In genomic region chr12:132735496-132735895, GRCh38 we compare ENCODE assay signal across 21 cellular contexts.
"Had no signal": no experiment of that assay in that cellular context is flagged by ENCODE, and none has a peak within 500 bp of the region (broad histone marks: within the 10 kb centered on the region; RNA-seq: fewer than 3 reads in every experiment).

No MANE protein-coding gene starts in this region.

- H3K9me3 ChIP-seq: suprapubic skin, transverse colon, vagina had no signal

- DNase-seq: activated CD4-positive, alpha-beta T cell treated with anti-CD3 and anti-CD28 coated beads, Interleukin-2, amount 10 ng/mL, durations not matched to agents 24 days and 14 days; activated CD8-positive, alpha-beta T cell treated with anti-CD3 and anti-CD28 coated beads, Interleukin-2, amount 10 ng/mL, durations not matched to agents 7 days and 5 days; activated naive CD4-positive, alpha-beta T cell treated with anti-CD3 and anti-CD28 coated beads, Interleukin-2, amount 10 ng/mL, durations not matched to agents 7 days and 5 days; activated naive CD8-positive, alpha-beta T cell treated with anti-CD3 and anti-CD28 coated beads, Interleukin-2, amount 50 U/mL, for 24 hours; activated T-cell treated with anti-CD3 and anti-CD28 coated beads, Interleukin-2, amount 50 U/mL, for 4 hours; anterior cingulate cortex; left colon; mammary epithelial cell; midbrain; occipital lobe; retina; stimulated activated CD4-positive, alpha-beta T cell treated with anti-CD3 and anti-CD28 coated beads, Interleukin-12 subunit alpha, Interleukin-12 subunit beta, amount 100 ng/mL, for 4 hours; stimulated activated CD4-positive, alpha-beta T cell treated with anti-CD3 and anti-CD28 coated beads, Interleukin-1b, Interleukin-23, amount 100 ng/mL, for 48 hours; stimulated activated naive CD8-positive, alpha-beta T cell treated with anti-CD3 and anti-CD28 coated beads, Interleukin-15, Interleukin-2, amounts not matched to agents 100 U/mL and 50 U/mL, for 24 hours; transverse colon had no signal

- H3K27me3 Mint-ChIP-seq: activated CD4-positive, alpha-beta T cell treated with anti-CD3 and anti-CD28 coated beads, Interleukin-2, amount 10 ng/mL, durations not matched to agents 24 days and 14 days; activated naive CD4-positive, alpha-beta T cell treated with anti-CD3 and anti-CD28 coated beads, Interleukin-2, amount 10 ng/mL, durations not matched to agents 7 days and 5 days; activated naive CD8-positive, alpha-beta T cell treated with anti-CD3 and anti-CD28 coated beads, Interleukin-2, amount 50 U/mL, for 24 hours; central memory CD8-positive, alpha-beta T cell had no signal

- H3K4me1 ChIP-seq: suprapubic skin, transverse colon, vagina had no signal

- H3K4me1 Mint-ChIP-seq: activated CD4-positive, alpha-beta T cell treated with anti-CD3 and anti-CD28 coated beads, Interleukin-2, amount 10 ng/mL, durations not matched to agents 24 days and 14 days; activated naive CD4-positive, alpha-beta T cell treated with anti-CD3 and anti-CD28 coated beads, Interleukin-2, amount 10 ng/mL, durations not matched to agents 7 days and 5 days; activated naive CD8-positive, alpha-beta T cell treated with anti-CD3 and anti-CD28 coated beads, Interleukin-2, amount 50 U/mL, for 24 hours; nephron had no signal

- H3K27ac ChIP-seq: coronary artery, suprapubic skin, transverse colon, vagina had no signal

- H3K27me3 ChIP-seq: suprapubic skin, transverse colon, vagina had no signal

- H3K4me3 ChIP-seq: coronary artery, suprapubic skin, transverse colon, vagina had no signal

- H3K9me3 Mint-ChIP-seq: activated CD4-positive, alpha-beta T cell treated with anti-CD3 and anti-CD28 coated beads, Interleukin-2, amount 10 ng/mL, durations not matched to agents 24 days and 14 days; activated naive CD4-positive, alpha-beta T cell treated with anti-CD3 and anti-CD28 coated beads, Interleukin-2, amount 10 ng/mL, durations not matched to agents 7 days and 5 days; activated naive CD8-positive, alpha-beta T cell treated with anti-CD3 and anti-CD28 coated beads, Interleukin-2, amount 50 U/mL, for 24 hours; activated T-cell treated with anti-CD3 and anti-CD28 coated beads, Interleukin-2, amount 50 U/mL, for 4 hours; nephron; T-helper 1 cell treated with Interleukin-12 subunit alpha and Interleukin-12 subunit beta and Interleukin-4 antibody, amounts not matched to agents 30 μg/mL and 1 μg/mL, for 36 hours had no signal

- ATAC-seq: activated CD8-positive, alpha-beta T cell treated with anti-CD3 and anti-CD28 coated beads, Interleukin-2, amount 10 ng/mL, durations not matched to agents 7 days and 5 days; activated naive CD8-positive, alpha-beta T cell treated with anti-CD3 and anti-CD28 coated beads, Interleukin-2, amount 50 U/mL, for 24 hours; activated T-cell treated with anti-CD3 and anti-CD28 coated beads, Interleukin-2, amount 50 U/mL, for 4 hours; left colon; stimulated activated naive CD8-positive, alpha-beta T cell treated with anti-CD3 and anti-CD28 coated beads, Interleukin-15, Interleukin-2, amounts not matched to agents 100 U/mL and 50 U/mL, for 24 hours had no signal

- H3K27ac Mint-ChIP-seq: activated CD4-positive, alpha-beta T cell treated with anti-CD3 and anti-CD28 coated beads, Interleukin-2, amount 10 ng/mL, durations not matched to agents 24 days and 14 days; activated CD8-positive, alpha-beta T cell treated with anti-CD3 and anti-CD28 coated beads, Interleukin-2, amount 10 ng/mL, durations not matched to agents 7 days and 5 days; activated naive CD4-positive, alpha-beta T cell treated with anti-CD3 and anti-CD28 coated beads, Interleukin-2, amount 10 ng/mL, durations not matched to agents 7 days and 5 days; activated naive CD8-positive, alpha-beta T cell treated with anti-CD3 and anti-CD28 coated beads, Interleukin-2, amount 50 U/mL, for 24 hours; T-helper 1 cell treated with Interleukin-12 subunit alpha and Interleukin-12 subunit beta and Interleukin-4 antibody, amounts not matched to agents 30 μg/mL and 1 μg/mL, for 36 hours had no signal

- H3K4me3 Mint-ChIP-seq: activated CD4-positive, alpha-beta T cell treated with anti-CD3 and anti-CD28 coated beads, Interleukin-2, amount 10 ng/mL, durations not matched to agents 24 days and 14 days; activated CD8-positive, alpha-beta T cell treated with anti-CD3 and anti-CD28 coated beads, Interleukin-2, amount 10 ng/mL, durations not matched to agents 7 days and 5 days; activated naive CD4-positive, alpha-beta T cell treated with anti-CD3 and anti-CD28 coated beads, Interleukin-2, amount 10 ng/mL, durations not matched to agents 7 days and 5 days; activated naive CD8-positive, alpha-beta T cell treated with anti-CD3 and anti-CD28 coated beads, Interleukin-2, amount 50 U/mL, for 24 hours; activated T-cell treated with anti-CD3 and anti-CD28 coated beads, Interleukin-2, amount 50 U/mL, for 4 hours; central memory CD8-positive, alpha-beta T cell; nephron; T-helper 1 cell treated with Interleukin-12 subunit alpha and Interleukin-12 subunit beta and Interleukin-4 antibody, amounts not matched to agents 30 μg/mL and 1 μg/mL, for 36 hours had no signal
